ENCODE assay signal across 19 cellular contexts in genomic region chr4:67706682-67707081, GRCh38. TPM values are rescaled to one million over a fixed set of nuclear protein-coding genes. Genes with fewer than 3 reads are reported as not detected.
"Had no signal": no experiment of that assay in that cellular context is flagged by ENCODE, and none has a peak within 500 bp of the region (broad histone marks: within the 10 kb centered on the region; RNA-seq: fewer than 3 reads in every experiment).

No MANE protein-coding gene starts in this region.

RNA-seq across cellular contexts. Expression of gene GNRHR, which starts 47.5 kb away (rescaled TPM):
- total RNA-seq: activated naive CD4-positive, alpha-beta T cell treated with anti-CD3 and anti-CD28 coated beads for 36 hours; activated naive CD4-positive, alpha-beta T cell treated with anti-CD3 and anti-CD28 coated beads, Interleukin-2, amount 50 U/mL, for 72 hours; activated naive CD8-positive, alpha-beta T cell treated with anti-CD3 and anti-CD28 coated beads for 36 hours; activated naive CD8-positive, alpha-beta T cell treated with anti-CD3 and anti-CD28 coated beads, Interleukin-2, amount 10 ng/mL, durations not matched to agents 7 days and 5 days; activated T-cell treated with anti-CD3 and anti-CD28 coated beads, Interleukin-2, amount 50 U/mL, for 4 hours; activated T-cell treated with anti-CD3 and anti-CD28 coated beads, Interleukin-2, amount 50 U/mL, for 72 hours; activated T-helper 1 cell treated with anti-CD3 and anti-CD28 coated beads, Interleukin-12 subunit alpha, Interleukin-12 subunit beta, Interleukin-2, Interleukin-4 antibody, amounts not matched to agents 30 ng/mL and 10 ng/mL and 1 ng/mL, durations not matched to agents 14 hours and 24 hours and 36 hours; activated T-helper 17 cell treated with anti-CD3 and anti-CD28 coated beads, Interleukin-2, amount 50 U/mL, for 72 hours; activated T-helper 2 cell treated with anti-CD3 and anti-CD28 coated beads, Interferon-gamma antibody, Interleukin-2, Interleukin-4, amounts not matched to agents 10 μg/mL and 5 μg/mL and 100 μg/mL, durations not matched to agents 14 hours and 24 hours and 36 hours; aorta; ascending aorta; astrocyte; body of pancreas; breast epithelium; cardiac muscle cell; cardiac septum; cerebellum; chondrocyte had no signal
- polyA plus RNA-seq: adipose tissue, aorta had no signal
